ENCODE assay signal across 10 cellular contexts in genomic region chr3:57179580-57180410, GRCh38. TPM values are rescaled to one million over a fixed set of nuclear protein-coding genes. Genes with fewer than 3 reads are reported as not detected.
A peak's percentile ranks its signal among the peaks of the same experiment; 100 is the strongest.
DNase-seq lines count a peak whose midpoint lies in the region; ATAC-seq and TF ChIP-seq lines count a peak whose summit lies in the region.
"Had no signal": no experiment of that assay in that cellular context is flagged by ENCODE, and none has a peak within 500 bp of the region (broad histone marks: within the 10 kb centered on the region; RNA-seq: fewer than 3 reads in every experiment).

No MANE protein-coding gene starts in this region.

- no CpG with 5 or more reads among the region's 5 CpGs for WGBS in mesendoderm (ENCODE audit: extremely low coverage, insufficient coverage, low lambda C conversion rate)

- H3K27me3 ChIP-seq in adipocyte (replicated peaks; ENCODE audit: control insufficient read depth, insufficient read depth, low read length): peaks cover 12% of the 10 kb centered on the region
- no peaks in the 10 kb centered on the region for H3K27me3 ChIP-seq in mesendoderm (ENCODE audit: insufficient read depth, low read length, poor library complexity)

- no peak overlapping the region for H3K4me3 ChIP-seq in LNCaP clone FGC (ENCODE audit: low read depth, low read length)
- no peak overlapping the region for H3K4me3 ChIP-seq in adipocyte (ENCODE audit: low read length)
- no peak overlapping the region for H3K4me3 ChIP-seq in mesendoderm (ENCODE audit: low read length)

- H3K36me3 ChIP-seq in adipocyte (ENCODE audit: control insufficient read depth, insufficient read depth, low read length, severe bottlenecking) (no peaks in the 10 kb centered on the region), mesendoderm (ENCODE audit: control insufficient read depth, insufficient read depth, low read length) (no peaks in the 10 kb centered on the region)

- H3K79me1 ChIP-seq in mesendoderm (ENCODE audit: low read length): no peaks in the 10 kb centered on the region

- H2BK120ac ChIP-seq in mesendoderm (ENCODE audit: low read depth, low read length): no peak overlapping the region

- no peaks in the 10 kb centered on the region for H3K9me3 ChIP-seq in adipocyte (ENCODE audit: control insufficient read depth, low read length)

- H3K4ac ChIP-seq in mesendoderm (ENCODE audit: low read depth, low read length): no peak overlapping the region

- H3K23ac ChIP-seq in mesendoderm (ENCODE audit: low read length): no peak overlapping the region

- DNase-seq in GM10248 (ENCODE audit: extremely low spot score) (peak; percentile 30), LNCaP clone FGC (ENCODE audit: low read depth) (no peak), adipocyte (ENCODE audit: low read depth) (peak; percentile 62), mesendoderm (peak; percentile 59), NK-92 (lab: John Stamatoyannopoulos, UW; ENCODE audit: unreplicated experiment) (no peak), putamen (ENCODE audit: low spot score) (no peak)
- DNase-seq in activated naive CD4-positive, alpha-beta T cell treated with anti-CD3 and anti-CD28 coated beads, Interleukin-2, amount 50 U/mL, for 16 hours: no peak
- DNase-seq: retina, T-cell had no signal

- H2BK5ac ChIP-seq in mesendoderm (ENCODE audit: low read length): no peak overlapping the region

- no peak overlapping the region for H4K5ac ChIP-seq in mesendoderm (ENCODE audit: low read length)

- no peak overlapping the region for H3K56ac ChIP-seq in mesendoderm (ENCODE audit: low read length)

- no peak for ATAC-seq in GM18873 (IDR thresholded peaks at IDR 0.05; ENCODE audit: low FRiP score, unreplicated experiment)

- POLR2A ChIA-PET in GM10248 (lab: Yijun Ruan, JAX): no interaction called here

- H3K9ac ChIP-seq in adipocyte (ENCODE audit: low read length) (no peak overlapping the region), mesendoderm (ENCODE audit: low read length) (no peak overlapping the region)

- CTCF ChIA-PET in GM10248 (lab: Yijun Ruan, JAX): interaction anchor here (0.8 to 2.9 kb wide), 14 partner anchors 10 to 674 kb away, joined by 3 to 30 read pairs (median 4); no protein-coding TSS in a partner anchor

- H2BK15ac ChIP-seq in mesendoderm (replicated peaks; ENCODE audit: low read depth): no peak overlapping the region

- H3K4me2 ChIP-seq in mesendoderm (ENCODE audit: low read length): no peak overlapping the region

- H2AK5ac ChIP-seq in mesendoderm (ENCODE audit: low read length): no peak overlapping the region

- TF ChIP-seq CTCF in GM10248 (IDR thresholded peaks at IDR 0.05; ENCODE audit: control extremely low read depth, extremely low read depth, low read depth, missing control alignments) (peak; percentile 66), LNCaP clone FGC (IDR thresholded peaks at IDR 0.05; ENCODE audit: control insufficient read depth, extremely low read depth, insufficient read depth) (peak; percentile 57)

- H4K8ac ChIP-seq in mesendoderm (ENCODE audit: low read depth, low read length): no peak overlapping the region

- no peak overlapping the region for H3K27ac ChIP-seq in mesendoderm (ENCODE audit: low read depth, low read length)

- H3K18ac ChIP-seq in mesendoderm (ENCODE audit: low read length): no peak overlapping the region

- H3K4me1 ChIP-seq in adipocyte (ENCODE audit: control insufficient read depth, insufficient read depth, low read length): peaks cover 4% of the 10 kb centered on the region
- no peaks in the 10 kb centered on the region for H3K4me1 ChIP-seq in mesendoderm (ENCODE audit: control insufficient read depth, low read depth, low read length)

- no peaks in the 10 kb centered on the region for H3K79me2 ChIP-seq in mesendoderm (ENCODE audit: control insufficient read depth, insufficient read depth, low read length)

RNA-seq across cellular contexts. Expression of gene IL17RD, which starts 14.6 kb away (rescaled TPM):
- 69.8 TPM for polyA plus RNA-seq in mesendoderm (2013, experiment 1 of 2)
- 70.2 TPM for polyA plus RNA-seq in mesendoderm (2013, experiment 2 of 2)

RNA-seq across cellular contexts. Expression of gene HESX1, which starts 20.0 kb away (rescaled TPM):
- 1.3 TPM for polyA plus RNA-seq in mesendoderm (2013, experiment 1 of 2)
- polyA plus RNA-seq in mesendoderm (2013, experiment 2 of 2): 1.4 TPM

RNA-seq across cellular contexts. Expression of gene APPL1, which starts 47.7 kb away (rescaled TPM):
- 26.5 TPM for polyA plus RNA-seq in mesendoderm (2013, experiment 1 of 2)
- 26.4 TPM for polyA plus RNA-seq in mesendoderm (2013, experiment 2 of 2)

Comparison
In these comparisons a context has a peak if more than half of its experiments do, and no peak if none do; other contexts are left out.
1. DNase-seq: peak in GM10248 (single experiment), adipocyte (single experiment) and mesendoderm (single experiment); none in LNCaP clone FGC (single experiment), NK-92 (single experiment), putamen (single experiment) and activated naive CD4-positive, alpha-beta T cell treated with anti-CD3 and anti-CD28 coated beads, Interleukin-2, amount 50 U/mL, for 16 hours (single experiment).